19 cellular contexts compared by ENCODE assay signal in genomic region chr12:27107976-27108375, GRCh38. TPM values are rescaled to one million over a fixed set of nuclear protein-coding genes. Genes with fewer than 3 reads are reported as not detected.
DNase-seq lines count a peak whose midpoint lies in the region; ATAC-seq and TF ChIP-seq lines count a peak whose summit lies in the region.
"Had no signal": no experiment of that assay in that cellular context is flagged by ENCODE, and none has a peak within 500 bp of the region (broad histone marks: within the 10 kb centered on the region; RNA-seq: fewer than 3 reads in every experiment).

No MANE protein-coding gene starts in this region.

- H3K27me3 ChIP-seq in right cardiac atrium (ENCODE audit: control insufficient read depth, insufficient read depth), result no peaks in the 10 kb centered on the region
- no peaks in the 10 kb centered on the region for H3K27me3 ChIP-seq in left ventricle myocardium inferior (ENCODE audit: low read depth)
- H3K27me3 ChIP-seq in osteoblast (ENCODE audit: insufficient read depth, low read length), result no peaks in the 10 kb centered on the region
- H3K27me3 ChIP-seq: BLaER1 had no signal

- intact Hi-C loops in right cardiac atrium (cut with DNase I), result no loop called here
- intact Hi-C loops in left ventricle myocardium inferior (cut with micrococcal nuclease), result no loop called here

- DNase-seq in right cardiac atrium, result peak in 2 of 3 donors; percentile 22 to 60
- DNase-seq in left ventricle myocardium inferior, result no peak
- DNase-seq in fibroblast of pulmonary artery (ENCODE audit: low read depth), result peak; percentile 26
- DNase-seq in osteoblast (ENCODE audit: insufficient read length, low spot score, missing footprints), result no peak
- no peak for DNase-seq in activated naive CD4-positive, alpha-beta T cell (lab: John Stamatoyannopoulos, UW)
- DNase-seq in UCSD-AML1 (lab: John Stamatoyannopoulos, UW; ENCODE audit: unreplicated experiment), result no peak
- DNase-seq: 8988T; CD4-positive, alpha-beta memory T cell; DMS153; DMS79 treated with DMSO at 0.1 percent for 48 hours; GF-D8; HFFc6; IMR-90 had no signal

- H3K27ac ChIP-seq in right cardiac atrium (ENCODE audit: low read length), result no peak overlapping the region
- no peak overlapping the region for H3K27ac ChIP-seq in left ventricle myocardium inferior (replicated peaks)
- no peak overlapping the region for H3K27ac ChIP-seq in osteoblast (ENCODE audit: low read depth, low read length)
- H3K27ac ChIP-seq: BLaER1 had no signal

- H3K79me2 ChIP-seq in osteoblast (ENCODE audit: insufficient read depth, low read length), result no peaks in the 10 kb centered on the region

- H3K4me3 ChIP-seq in right cardiac atrium (ENCODE audit: low read length) (no peak overlapping the region), left ventricle myocardium inferior (no peak overlapping the region), fibroblast of pulmonary artery (replicated peaks; ENCODE audit: low read depth, low read length) (no peak overlapping the region), osteoblast (ENCODE audit: insufficient read depth, low read length) (no peak overlapping the region)
- H3K4me3 ChIP-seq: BLaER1 had no signal

- ATAC-seq in right cardiac atrium, result peak in 1 of 2 donors; percentile 40
- no peak for ATAC-seq in HG03108 (IDR thresholded peaks at IDR 0.05; ENCODE audit: unreplicated experiment)
- ATAC-seq: HCT116 had no signal

- no peak overlapping the region for H3K4me2 ChIP-seq in osteoblast (ENCODE audit: insufficient read depth, low read length)
- H3K4me2 ChIP-seq: BLaER1 had no signal

- TF ChIP-seq CTCF in left ventricle myocardium inferior (IDR thresholded peaks at IDR 0.05; ENCODE audit: borderline replicate concordance) (no peak), fibroblast of pulmonary artery (IDR thresholded peaks at IDR 0.05; ENCODE audit: low read length, missing control alignments) (no peak), osteoblast (IDR thresholded peaks at IDR 0.05; ENCODE audit: extremely low read depth, low read depth, low read length) (no peak)

- no peaks in the 10 kb centered on the region for H4K20me1 ChIP-seq in osteoblast (ENCODE audit: insufficient read depth, low read length)
- H4K20me1 ChIP-seq: BLaER1 had no signal

- no peaks in the 10 kb centered on the region for H3K4me1 ChIP-seq in right cardiac atrium (ENCODE audit: control insufficient read depth, insufficient read depth, low read length)
- H3K4me1 ChIP-seq in left ventricle myocardium inferior, result no peaks in the 10 kb centered on the region
- H3K4me1 ChIP-seq in osteoblast (ENCODE audit: insufficient read depth, low read length), result peaks cover 15% of the 10 kb centered on the region
- H3K4me1 ChIP-seq: BLaER1 had no signal

- peak overlapping the region; percentile 2 for H2AFZ ChIP-seq in osteoblast (ENCODE audit: low read length)

- H3K9me3 ChIP-seq in right cardiac atrium (ENCODE audit: control insufficient read depth, low read length) (no peaks in the 10 kb centered on the region), left ventricle myocardium inferior (replicated peaks) (no peaks in the 10 kb centered on the region), osteoblast (ENCODE audit: low read depth, low read length) (no peaks in the 10 kb centered on the region)
- H3K9me3 ChIP-seq: BLaER1 had no signal

- H3K36me3 ChIP-seq in left ventricle myocardium inferior (no peaks in the 10 kb centered on the region), osteoblast (ENCODE audit: insufficient read depth, low read length) (no peaks in the 10 kb centered on the region)
- H3K36me3 ChIP-seq: BLaER1 had no signal

- WGBS in right cardiac atrium, result 58% methylated on average over 3 of the region's 3 CpGs

RNA-seq across cellular contexts. Expression of gene C12orf71, which starts 25.6 kb away (rescaled TPM):
- total RNA-seq in right cardiac atrium, result not detected
- not detected for polyA plus RNA-seq in right cardiac atrium
- not detected for total RNA-seq in left ventricle myocardium inferior
- not detected in 2 replicates for total RNA-seq in osteoblast
- total RNA-seq: A673; CD4-positive, alpha-beta memory T cell; HFFc6; IMR-90 had no signal
- polyA plus RNA-seq: AG04450; CD14-positive monocyte; CD4-positive, alpha-beta memory T cell; IMR-90 had no signal

Comparison
In these comparisons a context has a peak if more than half of its experiments do, and no peak if none do; other contexts are left out.
1. DNase-seq: peak in right cardiac atrium (2 of 3) and fibroblast of pulmonary artery (single experiment); none in left ventricle myocardium inferior (single experiment), osteoblast (single experiment), activated naive CD4-positive, alpha-beta T cell (0 of 4) and UCSD-AML1 (single experiment).